Comparison of ENCODE assay signal across 17 cellular contexts in genomic region chr6:15547379-15547778, GRCh38.
"Had no signal": no experiment of that assay in that cellular context is flagged by ENCODE, and none has a peak within 500 bp of the region (broad histone marks: within the 10 kb centered on the region; RNA-seq: fewer than 3 reads in every experiment).

No MANE protein-coding gene starts in this region.

- H3K9me3 ChIP-seq: breast epithelium, tibial artery had no signal

- H3K4me3 Mint-ChIP-seq: activated naive CD4-positive, alpha-beta T cell treated with anti-CD3 and anti-CD28 coated beads for 36 hours; activated naive CD8-positive, alpha-beta T cell treated with anti-CD3 and anti-CD28 coated beads, Interleukin-2, amount 50 U/mL, for 24 hours; endodermal cell; naive thymus-derived CD4-positive, alpha-beta T cell; stimulated activated memory B cell treated with anti-CD40 and anti-IgM and Interleukin-4, amounts not matched to agents 10 μg/mL and 1 μg/mL and 100 μg/mL, for 72 hours had no signal

- H3K4me3 ChIP-seq: breast epithelium, dorsolateral prefrontal cortex, left lung, mucosa of descending colon, tibial artery had no signal

- H3K36me3 ChIP-seq: breast epithelium, left lung, tibial artery, WERI-Rb-1 had no signal

- H3K27ac ChIP-seq: breast epithelium, dorsolateral prefrontal cortex, left lung, tibial artery, WERI-Rb-1 had no signal

- H3K27ac Mint-ChIP-seq: activated naive CD4-positive, alpha-beta T cell treated with anti-CD3 and anti-CD28 coated beads for 36 hours; activated naive CD8-positive, alpha-beta T cell treated with anti-CD3 and anti-CD28 coated beads, Interleukin-2, amount 50 U/mL, for 24 hours; activated T-helper 2 cell treated with anti-CD3 and anti-CD28 coated beads, Interferon-gamma antibody, Interleukin-2, Interleukin-4, amounts not matched to agents 10 μg/mL and 5 μg/mL and 100 μg/mL, durations not matched to agents 14 hours and 24 hours and 36 hours; endodermal cell; naive thymus-derived CD4-positive, alpha-beta T cell; stimulated activated memory B cell treated with anti-CD40 and anti-IgM and Interleukin-4, amounts not matched to agents 10 μg/mL and 1 μg/mL and 100 μg/mL, for 72 hours had no signal

- H3K4me1 ChIP-seq: breast epithelium had no signal

- H3K27me3 ChIP-seq: breast epithelium, dorsolateral prefrontal cortex, left lung, tibial artery had no signal

- H3K27me3 Mint-ChIP-seq: activated naive CD8-positive, alpha-beta T cell treated with anti-CD3 and anti-CD28 coated beads, Interleukin-2, amount 50 U/mL, for 24 hours; naive thymus-derived CD4-positive, alpha-beta T cell; stimulated activated memory B cell treated with anti-CD40 and anti-IgM and Interleukin-4, amounts not matched to agents 10 μg/mL and 1 μg/mL and 100 μg/mL, for 72 hours had no signal

- ATAC-seq: activated naive CD8-positive, alpha-beta T cell treated with anti-CD3 and anti-CD28 coated beads, Interleukin-2, amount 50 U/mL, for 24 hours; left lung; mucosa of descending colon; naive thymus-derived CD4-positive, alpha-beta T cell; stimulated activated memory B cell treated with anti-CD40 and anti-IgM and Interleukin-4, amounts not matched to agents 10 μg/mL and 1 μg/mL and 100 μg/mL, for 72 hours had no signal

- DNase-seq: activated CD4-positive, alpha-beta T cell treated with anti-CD3 and anti-CD28 coated beads, Interleukin-2, amount 50 U/mL, for 48 hours; activated naive CD4-positive, alpha-beta T cell treated with anti-CD3 and anti-CD28 coated beads for 36 hours; activated naive CD8-positive, alpha-beta T cell treated with anti-CD3 and anti-CD28 coated beads, Interleukin-2, amount 50 U/mL, for 24 hours; aorta; dorsolateral prefrontal cortex; endodermal cell; kidney; left lung; mucosa of descending colon; naive thymus-derived CD4-positive, alpha-beta T cell; posterior cingulate gyrus; retina; tibial artery; WERI-Rb-1 had no signal
